In the genomic region with DNA sequence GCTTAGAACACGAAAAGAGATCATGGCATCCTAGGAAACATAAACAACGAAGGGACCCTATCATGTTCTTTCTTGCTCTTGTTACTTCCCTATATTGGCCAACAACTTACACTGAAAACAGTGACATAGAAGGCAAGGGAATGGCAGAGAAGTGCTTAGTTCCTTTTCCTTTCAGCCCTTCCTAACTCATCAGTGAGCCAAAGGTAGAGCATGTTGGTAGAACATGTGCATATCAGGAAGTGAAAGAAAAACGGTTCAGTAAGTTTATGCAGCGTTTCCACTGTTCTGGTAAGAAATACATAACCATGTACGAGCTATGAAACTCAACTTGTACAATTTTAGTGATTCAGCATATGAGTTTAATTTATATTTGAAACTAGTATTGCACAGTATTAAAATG, we compare ENCODE assay signal across 15 cellular contexts. TPM values are rescaled to one million over a fixed set of nuclear protein-coding genes. Genes with fewer than 3 reads are reported as not detected.
DNase-seq lines count a peak whose midpoint lies in the region; ATAC-seq and TF ChIP-seq lines count a peak whose summit lies in the region.
"Had no signal": no experiment of that assay in that cellular context is flagged by ENCODE, and none has a peak within 500 bp of the region (broad histone marks: within the 10 kb centered on the region; RNA-seq: fewer than 3 reads in every experiment).

No MANE protein-coding gene starts in this region.

- peak overlapping the region; percentile 1; the same call in 1 of the 2 replicates for H2AFZ ChIP-seq in OCI-LY1 (ENCODE audit: low read length)

- H3F3A ChIP-seq in OCI-LY1 (ENCODE audit: insufficient read depth, low read length) = no peaks in the 10 kb centered on the region

- peaks cover 14% of the 10 kb centered on the region for H3K4me1 ChIP-seq in OCI-LY1 (ENCODE audit: insufficient read depth, low read length, severe bottlenecking)
- H3K4me1 ChIP-seq in left lung = no peaks in the 10 kb centered on the region
- H3K4me1 ChIP-seq: stomach had no signal

- H3K9me2 ChIP-seq in OCI-LY1 (ENCODE audit: low read depth, low read length) = no peaks in the 10 kb centered on the region

- peak overlapping the region; percentile 8; the same call in 1 of the 2 replicates for H3K4me2 ChIP-seq in OCI-LY1 (ENCODE audit: low read length)

- no peaks in the 10 kb centered on the region for H4K20me1 ChIP-seq in OCI-LY1 (ENCODE audit: insufficient read depth, low read length)

- ATAC-seq in GM21390 (IDR thresholded peaks at IDR 0.05; ENCODE audit: unreplicated experiment) = peak; percentile 95
- peak; percentile 91 for ATAC-seq in HG03108 (IDR thresholded peaks at IDR 0.05; ENCODE audit: unreplicated experiment)
- no peak for ATAC-seq in left lung

- no peak for TF ChIP-seq CTCF in GM12865 (IDR thresholded peaks at IDR 0.05; ENCODE audit: insufficient read depth, low read depth, low read length, missing control alignments)
- TF ChIP-seq CTCF in OCI-LY1 (IDR thresholded peaks at IDR 0.05; ENCODE audit: low read length) = no peak
- no peak for TF ChIP-seq CTCF in left lung (IDR thresholded peaks at IDR 0.05)

- DNase-seq in GM12865 (ENCODE audit: low read depth) = peak; percentile 9
- no peak for DNase-seq in NCI-H446 treated with DMSO at 0.1 percent for 48 hours (lab: John Stamatoyannopoulos, UW)
- DNase-seq in NCI-H2171 (lab: John Stamatoyannopoulos, UW) = no peak
- DNase-seq in NCI-H2196 (lab: John Stamatoyannopoulos, UW; ENCODE audit: unreplicated experiment) = no peak
- DNase-seq in left lung = no peak
- DNase-seq: Kasumi-1, NCI-H774, nephron progenitor cell, stomach had no signal

- H3K27me3 ChIP-seq in OCI-LY1 (ENCODE audit: insufficient read depth, low read length) = no peaks in the 10 kb centered on the region
- no peaks in the 10 kb centered on the region for H3K27me3 ChIP-seq in left lung
- H3K27me3 ChIP-seq: stomach had no signal

- H3K36me3 ChIP-seq in OCI-LY1 (ENCODE audit: insufficient read depth, low read length) (no peaks in the 10 kb centered on the region), left lung (no peaks in the 10 kb centered on the region)
- H3K36me3 ChIP-seq: stomach had no signal

- peak overlapping the region; percentile 68 for H3K27ac ChIP-seq in OCI-LY1 (ENCODE audit: low read depth, low read length, poor library complexity, severe bottlenecking)
- H3K27ac ChIP-seq in left lung = no peak overlapping the region
- H3K27ac ChIP-seq: stomach had no signal

- no peaks in the 10 kb centered on the region for H3K79me2 ChIP-seq in OCI-LY1 (ENCODE audit: insufficient read depth, low read length)

- intact Hi-C loops in left lung (cut with DNase I) = no loop called here

- H3K4me3 ChIP-seq in GM12865 (ENCODE audit: low read depth, low read length) (no peak overlapping the region), OCI-LY1 (ENCODE audit: low read depth, low read length, poor library complexity, severe bottlenecking) (no peak overlapping the region), left lung (no peak overlapping the region)
- H3K4me3 ChIP-seq: stomach had no signal

- no peak overlapping the region for H3K9ac ChIP-seq in OCI-LY1 (ENCODE audit: low read length)

- H3K9me3 ChIP-seq in OCI-LY1 (ENCODE audit: low read length) = no peaks in the 10 kb centered on the region
- no peaks in the 10 kb centered on the region for H3K9me3 ChIP-seq in left lung

RNA-seq across cellular contexts. Expression of a gene that starts 21.7 kb away (rescaled TPM):
- total RNA-seq in left lung = not detected
- total RNA-seq: epithelial cell of proximal tubule, G401, H4, stomach had no signal
